Comparison of ENCODE assay signal across 19 cellular contexts in genomic region chr17:284676-285355, GRCh38.
"Had no signal": no experiment of that assay in that cellular context is flagged by ENCODE, and none has a peak within 500 bp of the region (broad histone marks: within the 10 kb centered on the region; RNA-seq: fewer than 3 reads in every experiment).

No MANE protein-coding gene starts in this region.

- DNase-seq: activated B cell treated with CpG ODN at 0.5 μM for 24 hours; activated CD4-positive, alpha-beta memory T cell treated with anti-CD3 and anti-CD28 coated beads for 36 hours; activated CD4-positive, alpha-beta T cell treated with anti-CD3 and anti-CD28 coated beads for 4 hours; activated naive CD4-positive, alpha-beta T cell treated with Interleukin-2 at 50 U/mL for 16 hours; activated T-cell treated with anti-CD3 and anti-CD28 coated beads for 4 hours; dermis blood vessel endothelial cell; effector memory CD4-positive, alpha-beta T cell; nucleus accumbens; small intestine; stimulated activated CD4-positive, alpha-beta T cell treated with anti-CD3 and anti-CD28 coated beads, Interleukin-4, amount 100 ng/mL, for 24 hours; T-helper 1 cell; T-helper 9 cell had no signal

- H3K9me3 ChIP-seq: ascending aorta, thoracic aorta had no signal

- H3K27me3 ChIP-seq: ascending aorta, right atrium auricular region had no signal

- H3K36me3 ChIP-seq: ascending aorta, right atrium auricular region, thoracic aorta had no signal

- H3K4me1 ChIP-seq: ascending aorta, esophagus muscularis mucosa, right atrium auricular region had no signal

- ATAC-seq: natural killer cell treated with Interleukin-12 subunit alpha and Interleukin-12 subunit beta and Interleukin-15 and Interleukin-18, amount 100 ng/mL, for 72 hours; stimulated activated effector memory CD8-positive, alpha-beta T cell treated with anti-CD3 and anti-CD28 coated beads, Interleukin-12 subunit alpha, Interleukin-12 subunit beta, amount 100 ng/mL, for 72 hours had no signal

- H3K4me3 ChIP-seq: ascending aorta, esophagus muscularis mucosa, lung, right atrium auricular region, thoracic aorta had no signal

- H3K27ac ChIP-seq: ascending aorta, esophagus muscularis mucosa, right atrium auricular region, thoracic aorta had no signal
